Comparison of ENCODE assay signal across 29 cellular contexts in genomic region chr17:61644800-61645774, GRCh38. TPM values are rescaled to one million over a fixed set of nuclear protein-coding genes. Genes with fewer than 3 reads are reported as not detected.
"Had no signal": no experiment of that assay in that cellular context is flagged by ENCODE, and none has a peak within 500 bp of the region (broad histone marks: within the 10 kb centered on the region; RNA-seq: fewer than 3 reads in every experiment).

No MANE protein-coding gene starts in this region.

- H3K4me3 ChIP-seq: adrenal gland, SJSA1 had no signal

- H3K4me1 ChIP-seq: adrenal gland had no signal

- DNase-seq: activated CD4-positive, alpha-beta memory T cell treated with anti-CD3 and anti-CD28 coated beads, Interleukin-2, amount 10 ng/mL, durations not matched to agents 7 days and 5 days; activated CD4-positive, alpha-beta T cell treated with anti-CD3 and anti-CD28 coated beads, Interleukin-2, amount 10 ng/mL, durations not matched to agents 7 days and 5 days; activated CD4-positive, CD25-positive, alpha-beta regulatory T cell; activated naive CD4-positive, alpha-beta T cell treated with anti-CD3 and anti-CD28 coated beads, Interleukin-2, amount 50 U/mL, for 16 hours; activated naive CD8-positive, alpha-beta T cell treated with anti-CD3 and anti-CD28 coated beads, Interleukin-2, amount 10 ng/mL, durations not matched to agents 7 days and 5 days; activated T-cell treated with anti-CD3 and anti-CD28 coated beads for 4 hours; activated T-cell treated with anti-CD3 and anti-CD28 coated beads, Interleukin-2, amount 50 U/mL, for 72 hours; adrenal gland; anterior cingulate cortex; cerebellar nuclear complex; Kasumi-1; NCI-H1105 treated with DMSO at 0.1 percent for 48 hours; NCI-H1436 treated with DMSO at 0.1 percent for 48 hours; NCI-H187; NCI-H2081; NCI-H446; NCI-H524; SHP77; T-cell; T-helper 2 cell; T1000 had no signal

- H3K9me3 ChIP-seq: adrenal gland, SJSA1 had no signal

- ATAC-seq: activated T-cell treated with anti-CD3 and anti-CD28 coated beads, Interleukin-2, amount 50 U/mL, for 72 hours; T-cell had no signal

- FAIRE-seq: colon, RCC 7860 had no signal

- H3K27ac ChIP-seq: adrenal gland, SJSA1, VCaP had no signal

- H3K27me3 ChIP-seq: adrenal gland, SJSA1 had no signal

- H3K36me3 ChIP-seq: adrenal gland, SJSA1 had no signal

RNA-seq across cellular contexts. Expression of gene NACA2, which starts 54.1 kb away (rescaled TPM):
- total RNA-seq: activated CD4-positive, alpha-beta memory T cell treated with anti-CD3 and anti-CD28 coated beads, Interleukin-2, amount 10 ng/mL, durations not matched to agents 7 days and 5 days; activated CD8-positive, alpha-beta memory T cell treated with anti-CD3 and anti-CD28 coated beads for 36 hours; activated naive CD8-positive, alpha-beta T cell treated with anti-CD3 and anti-CD28 coated beads, Interleukin-2, amount 10 ng/mL, durations not matched to agents 7 days and 5 days; activated T-cell treated with anti-CD3 and anti-CD28 coated beads, Interleukin-2, amount 50 U/mL, for 72 hours; activated T-helper 2 cell treated with anti-CD3 and anti-CD28 coated beads, Interferon-gamma antibody, Interleukin-2, Interleukin-4, amounts not matched to agents 10 μg/mL and 5 μg/mL and 100 μg/mL, durations not matched to agents 14 hours and 24 hours and 36 hours; adrenal gland; cardiac septum; MCF 10A; SJSA1; T-cell had no signal
